ENCODE assay signal across 8 cellular contexts in the genomic region with DNA sequence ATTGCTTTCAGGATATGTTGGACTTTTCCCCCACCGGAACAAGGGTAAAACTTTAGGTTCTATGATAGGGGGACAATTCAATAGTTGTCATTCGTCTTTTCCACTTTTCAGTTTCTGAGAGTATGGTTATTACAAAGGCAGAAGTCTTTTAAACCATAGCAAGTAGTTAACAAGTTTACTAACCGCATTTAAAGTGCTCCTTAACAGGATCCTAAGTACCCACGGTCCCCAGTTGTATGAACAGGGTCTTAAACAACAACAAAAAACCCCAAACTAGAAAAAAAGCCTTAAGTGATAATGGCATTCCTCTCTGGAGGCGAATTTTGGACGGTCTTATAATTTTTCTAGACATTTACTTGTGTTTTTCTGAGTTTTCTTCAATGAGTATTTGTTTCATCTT. TPM values are rescaled to one million over a fixed set of nuclear protein-coding genes. Genes with fewer than 3 reads are reported as not detected.
DNase-seq lines count a peak whose midpoint lies in the region; FAIRE-seq and TF ChIP-seq lines count a peak whose summit lies in the region.

No MANE protein-coding gene starts in this region.

- no peak for FAIRE-seq in GM12891 (lab: Jason Lieb, UNC)

- H3K4me3 ChIP-seq in AG04450 (ENCODE audit: low read depth, low read length) (peak overlapping the region; percentile 77), HUES64 (ENCODE audit: low read length) (peak overlapping the region; percentile 68), muscle layer of duodenum (ENCODE audit: low read depth in 1 of 2, low read length in 2 of 2) (peak overlapping the region; percentile 77 to 92)

- CTCF ChIA-PET in AG04450 (lab: Charles Lee): interaction anchor here (2.8 kb wide), 1 partner anchor 184 kb away, joined by 7 read pairs; no protein-coding TSS in a partner anchor

- H3K9me3 ChIP-seq in AG04450 (ENCODE audit: control insufficient read depth, insufficient read depth, low read length): no peaks in the 10 kb centered on the region
- no peaks in the 10 kb centered on the region for H3K9me3 ChIP-seq in HUES64 (ENCODE audit: insufficient read depth, low read depth, low read length)
- no peaks in the 10 kb centered on the region for H3K9me3 ChIP-seq in muscle layer of duodenum (ENCODE audit: control insufficient read depth in 1 of 2, low read length in 2 of 2)

- 62% methylated on average over 6 of the region's 6 CpGs for WGBS in HUES64

- H3K27ac ChIP-seq in AG04450 (ENCODE audit: low read depth, low read length): no peak overlapping the region
- no peak overlapping the region for H3K27ac ChIP-seq in HUES64 (ENCODE audit: low read depth, low read length)
- H3K27ac ChIP-seq in muscle layer of duodenum (ENCODE audit: low read length): peak overlapping the region; percentile 83

- H3K4me1 ChIP-seq in HUES64 (ENCODE audit: insufficient read depth, low read length) (peaks cover 7% of the 10 kb centered on the region; the same call in 1 of the 2 replicates), muscle layer of duodenum (ENCODE audit: control insufficient read depth in 1 of 2, insufficient read depth in 2 of 2, low read length in 2 of 2) (peaks cover 3 to 21% of the 10 kb centered on the region in 2 donors)

- DNase-seq in AG04450 (ENCODE audit: low read depth, low spot score): no peak
- DNase-seq in cerebellar cortex (ENCODE audit: low spot score): peak; percentile 11
- DNase-seq in putamen (ENCODE audit: low spot score): no peak
- no peak for DNase-seq in DMS 273 (lab: John Stamatoyannopoulos, UW; ENCODE audit: unreplicated experiment)
- DNase-seq in globus pallidus (ENCODE audit: low spot score): no peak
- DNase-seq in GM12891 (ENCODE audit: insufficient read length, low spot score): no peak

- H3K36me3 ChIP-seq in HUES64 (ENCODE audit: insufficient read depth, low read length) (no peaks in the 10 kb centered on the region; the same call in 1 of the 2 replicates), muscle layer of duodenum (ENCODE audit: control insufficient read depth in 1 of 2, insufficient read depth in 2 of 2, low read length in 2 of 2) (no peaks in the 10 kb centered on the region)

- POLR2A ChIA-PET in AG04450 (lab: Yijun Ruan, JAX): interaction anchor here (0.6 to 1.7 kb wide), 3 partner anchors 32 to 283 kb away, joined by 3 to 5 read pairs (median 3); no protein-coding TSS in a partner anchor

- H3K9ac ChIP-seq in HUES64 (ENCODE audit: low read depth, low read length): peak overlapping the region; percentile 60

- no peak for TF ChIP-seq POLR2A in GM12891 (IDR thresholded peaks at IDR 0.05; ENCODE audit: low read depth, low read length)

- H3K27me3 ChIP-seq in AG04450 (ENCODE audit: control insufficient read depth, insufficient read depth, low read length) (no peaks in the 10 kb centered on the region), HUES64 (ENCODE audit: insufficient read depth, low read length) (peaks cover 24% of the 10 kb centered on the region), muscle layer of duodenum (ENCODE audit: low read depth, low read length) (no peaks in the 10 kb centered on the region)

- no peak for TF ChIP-seq CTCF in AG04450 (IDR thresholded peaks at IDR 0.05; ENCODE audit: low read depth, low read length)

TF ChIP-seq in GM12891, 5 proteins besides CTCF, POLR2A, EP300 and RAD21:
- TF ChIP-seq SPI1 (IDR thresholded peaks at IDR 0.05; ENCODE audit: low read depth, low read length) (no peak), TAF1 (IDR thresholded peaks at IDR 0.05; ENCODE audit: low read depth, low read length) (no peak), POU2F2 (IDR thresholded peaks at IDR 0.05; ENCODE audit: low read depth, low read length) (no peak), PAX5 (IDR thresholded peaks at IDR 0.05; ENCODE audit: insufficient read depth, low read length, severe bottlenecking) (no peak), POLR2AphosphoS5 (IDR thresholded peaks at IDR 0.05; ENCODE audit: low read depth, low read length) (no peak)

RNA-seq across cellular contexts. Expression of a gene that starts 0.8 kb away (rescaled TPM):
- polyA plus RNA-seq in AG04450 (2011; rRNA removed): 62.6 and 84.0 TPM in 2 replicates
- polyA minus RNA-seq in AG04450 (2011; rRNA and poly(A)+ RNA removed): 34.7 and 45.0 TPM in 2 replicates
- polyA plus RNA-seq in HUES64 (2013, experiment 1 of 2): 38.2 TPM
- 38.1 TPM for polyA plus RNA-seq in HUES64 (2013, experiment 2 of 2)
- 11.5 TPM for polyA plus RNA-seq in GM12891 (2012; ENCODE audit: low read depth, missing spikeins)
